Comparison of ENCODE assay signal across 14 cellular contexts in the genomic region with DNA sequence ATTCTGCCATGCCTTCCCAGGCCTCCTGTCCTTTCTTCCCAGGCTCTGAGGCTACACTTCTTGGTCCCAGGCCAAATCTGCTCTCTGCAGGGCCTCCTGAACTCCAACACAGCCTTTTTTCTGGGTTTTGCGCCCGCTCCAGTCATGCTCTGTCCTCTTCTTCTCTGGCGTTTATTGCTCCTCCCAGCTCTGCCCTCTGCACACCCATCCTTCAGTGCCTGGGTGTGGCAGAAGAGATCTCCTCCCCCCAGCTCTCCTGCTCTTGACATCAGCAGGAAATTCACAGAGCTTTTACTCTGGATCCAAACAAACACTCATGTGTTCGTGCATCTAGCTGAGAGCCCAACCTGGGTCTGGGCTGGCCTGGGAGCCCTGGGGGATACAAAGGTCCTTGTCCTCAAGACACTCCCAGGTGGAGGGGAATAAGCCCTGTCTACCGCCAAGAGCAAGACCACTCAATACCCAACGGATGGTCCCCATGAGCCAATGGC. TPM values are rescaled to one million over a fixed set of nuclear protein-coding genes. Genes with fewer than 3 reads are reported as not detected.
A peak's percentile ranks its signal among the peaks of the same experiment; 100 is the strongest.
DNase-seq lines count a peak whose midpoint lies in the region; TF ChIP-seq lines count a peak whose summit lies in the region.
"Had no signal": no experiment of that assay in that cellular context is flagged by ENCODE, and none has a peak within 500 bp of the region (broad histone marks: within the 10 kb centered on the region; RNA-seq: fewer than 3 reads in every experiment).

No MANE protein-coding gene starts in this region.

- no peak for TF ChIP-seq CTCF in choroid plexus epithelial cell (conservative IDR thresholded peaks at IDR 0.05; ENCODE audit: low read depth, low read length)
- TF ChIP-seq CTCF in neural progenitor cell (IDR thresholded peaks at IDR 0.05) = no peak

- no peak overlapping the region for H2AFZ ChIP-seq in neural progenitor cell (replicated peaks)

- H3K27me3 ChIP-seq in mucosa of rectum (ENCODE audit: control insufficient read depth in 2 of 2, insufficient read depth in 2 of 2, low read length in 2 of 2) (no peaks in the 10 kb centered on the region), neural progenitor cell (no peaks in the 10 kb centered on the region)

- DNase-seq in Caki2 (ENCODE audit: low read depth) = peak; percentile 90
- DNase-seq in HT-29 (ENCODE audit: low spot score) = peak; percentile 59
- peak; percentile 78 for DNase-seq in choroid plexus epithelial cell (ENCODE audit: low read depth)
- DNase-seq in HEK293T (ENCODE audit: extremely low spot score) = no peak
- no peak for DNase-seq in hypothalamus (lab: John Stamatoyannopoulos, UW)
- DNase-seq in midbrain (lab: John Stamatoyannopoulos, UW) = no peak
- DNase-seq in neural progenitor cell (ENCODE audit: low spot score) = no peak
- DNase-seq: activated CD4-positive, alpha-beta T cell treated with anti-CD3 and anti-CD28 coated beads for 48 hours; activated naive CD4-positive, alpha-beta T cell; effector CD4-positive, alpha-beta T cell; hippocampal formation; NCI-H1694 treated with DMSO at 0.1 percent for 48 hours; SHP77 treated with DMSO at 0.1 percent for 48 hours had no signal

- H3K79me2 ChIP-seq in neural progenitor cell (ENCODE audit: low read depth) = no peaks in the 10 kb centered on the region

- POLR2A ChIA-PET in HEK293T (lab: Yijun Ruan, JAX) = interaction anchor here (1.2 kb wide), 1 partner anchor 198 kb away, joined by 4 read pairs; the partner anchor contains the start of gene AHCYL1

- no peak overlapping the region for H3K27ac Mint-ChIP-seq in neural progenitor cell

- H3K27me3 Mint-ChIP-seq in neural progenitor cell (ENCODE audit: insufficient read depth, low read depth) = peaks cover 6% of the 10 kb centered on the region

- no peak overlapping the region for H3K4me3 Mint-ChIP-seq in neural progenitor cell

- H3K36me3 Mint-ChIP-seq in neural progenitor cell = no peaks in the 10 kb centered on the region

- H3K9me3 ChIP-seq in mucosa of rectum (ENCODE audit: control insufficient read depth in 2 of 2, low read length in 2 of 2) = no peaks in the 10 kb centered on the region
- H3K9me3 ChIP-seq in neural progenitor cell (ENCODE audit: low read depth) = no peaks in the 10 kb centered on the region

- no peak overlapping the region for H3K4me2 ChIP-seq in neural progenitor cell

- H3K4me3 ChIP-seq in choroid plexus epithelial cell (ENCODE audit: low read depth, low read length) (no peak overlapping the region), mucosa of rectum (ENCODE audit: low read length in 2 of 2) (no peak overlapping the region), neural progenitor cell (no peak overlapping the region)

- H3K27ac ChIP-seq in mucosa of rectum (ENCODE audit: low read depth in 2 of 2, low read length in 2 of 2) (peak overlapping the region; percentile 84), neural progenitor cell (no peak overlapping the region)

- H3K4me1 Mint-ChIP-seq in neural progenitor cell = peaks cover 27% of the 10 kb centered on the region

- H4K20me1 ChIP-seq in neural progenitor cell (ENCODE audit: low read depth) = no peaks in the 10 kb centered on the region

- no peaks in the 10 kb centered on the region for H3F3A ChIP-seq in neural progenitor cell (ENCODE audit: low read depth)

- peak overlapping the region in 1 of 2 donors; percentile 50 for H3K9ac ChIP-seq in mucosa of rectum (ENCODE audit: low read depth in 1 of 2, low read length in 2 of 2)
- no peak overlapping the region for H3K9ac ChIP-seq in neural progenitor cell

- in situ Hi-C loops in Caki2 (cut with HindIII; ENCODE audit: low pct_unique_long_range_greater_than_20kb, low sequenced_read_pairs) = no loop called here

- peaks cover 44 to 51% of the 10 kb centered on the region in 2 donors for H3K4me1 ChIP-seq in mucosa of rectum (ENCODE audit: control insufficient read depth in 2 of 2, insufficient read depth in 2 of 2, low read length in 2 of 2)
- H3K4me1 ChIP-seq in neural progenitor cell = peaks cover 5% of the 10 kb centered on the region

- CTCF ChIA-PET in HEK293T (lab: Yijun Ruan, JAX) = interaction anchor here (1.3 kb wide), 2 partner anchors 10 to 198 kb away, joined by 5 read pairs; partner anchors contain the start of gene AHCYL1

- H3K36me3 ChIP-seq in mucosa of rectum (ENCODE audit: control insufficient read depth in 2 of 2, insufficient read depth in 2 of 2, low read length in 2 of 2) (no peaks in the 10 kb centered on the region), neural progenitor cell (no peaks in the 10 kb centered on the region)

- H3K9me3 Mint-ChIP-seq in neural progenitor cell = no peaks in the 10 kb centered on the region

TF ChIP-seq in HEK293T, 16 proteins besides CTCF, POLR2A, EP300 and RAD21:
- no peak for TF ChIP-seq CTBP1 (IDR thresholded peaks at IDR 0.05; ENCODE audit: borderline replicate concordance)
- no peak for TF ChIP-seq BHLHE40 (IDR thresholded peaks at IDR 0.05; ENCODE audit: borderline replicate concordance)
- no peak for TF ChIP-seq PKNOX1 (IDR thresholded peaks at IDR 0.05)
- no peak for TF ChIP-seq ARNT (IDR thresholded peaks at IDR 0.05)
- no peak for TF ChIP-seq FOXM1 (IDR thresholded peaks at IDR 0.05; ENCODE audit: borderline replicate concordance)
- TF ChIP-seq LEF1 (IDR thresholded peaks at IDR 0.05; ENCODE audit: borderline replicate concordance) = no peak
- TF ChIP-seq SP1 (IDR thresholded peaks at IDR 0.05) = no peak
- TF ChIP-seq FOXK2 (IDR thresholded peaks at IDR 0.05) = no peak
- TF ChIP-seq ELF4 (IDR thresholded peaks at IDR 0.05) = no peak
- TF ChIP-seq TARDBP (IDR thresholded peaks at IDR 0.05) = no peak
- no peak for TF ChIP-seq FOXA1 (IDR thresholded peaks at IDR 0.05)

RNA-seq across cellular contexts. Expression of gene EPS8L3, which starts 22.9 kb away (rescaled TPM):
- not detected in 2 replicates for total RNA-seq in Caki2 (2014; rRNA removed; shearing (Covaris generic); ENCODE audit: low replicate concordance)
- 107 and 120 TPM in 2 replicates for total RNA-seq in HT-29 (2014; rRNA removed; shearing (Covaris generic))
- total RNA-seq in neural progenitor cell (ENCODE audit: low replicate concordance) = not detected in 2 replicates

RNA-seq across cellular contexts. Expression of gene GSTM3, which starts 45.7 kb away (rescaled TPM):
- total RNA-seq in Caki2 (2014; rRNA removed; shearing (Covaris generic); ENCODE audit: low replicate concordance) = 90.4 and 119 TPM in 2 replicates
- not detected in 2 replicates for total RNA-seq in HT-29 (2014; rRNA removed; shearing (Covaris generic))
- 6.4 and 12.9 TPM in 2 replicates for total RNA-seq in neural progenitor cell (ENCODE audit: low replicate concordance)

Comparison
In these comparisons a context has a peak if more than half of its experiments do, and no peak if none do; other contexts are left out.
1. DNase-seq: peak in Caki2 (single experiment), HT-29 (single experiment) and choroid plexus epithelial cell (single experiment); none in HEK293T (single experiment), hypothalamus (0 of 51), midbrain (single experiment) and neural progenitor cell (single experiment).
2. RNA of gene EPS8L3, which starts 22.9 kb away (total RNA-seq): 107 to 120 TPM in HT-29; not detected in Caki2 and not detected in neural progenitor cell; every median in the first group is over 100 times any median in the second.